In the genomic region with DNA sequence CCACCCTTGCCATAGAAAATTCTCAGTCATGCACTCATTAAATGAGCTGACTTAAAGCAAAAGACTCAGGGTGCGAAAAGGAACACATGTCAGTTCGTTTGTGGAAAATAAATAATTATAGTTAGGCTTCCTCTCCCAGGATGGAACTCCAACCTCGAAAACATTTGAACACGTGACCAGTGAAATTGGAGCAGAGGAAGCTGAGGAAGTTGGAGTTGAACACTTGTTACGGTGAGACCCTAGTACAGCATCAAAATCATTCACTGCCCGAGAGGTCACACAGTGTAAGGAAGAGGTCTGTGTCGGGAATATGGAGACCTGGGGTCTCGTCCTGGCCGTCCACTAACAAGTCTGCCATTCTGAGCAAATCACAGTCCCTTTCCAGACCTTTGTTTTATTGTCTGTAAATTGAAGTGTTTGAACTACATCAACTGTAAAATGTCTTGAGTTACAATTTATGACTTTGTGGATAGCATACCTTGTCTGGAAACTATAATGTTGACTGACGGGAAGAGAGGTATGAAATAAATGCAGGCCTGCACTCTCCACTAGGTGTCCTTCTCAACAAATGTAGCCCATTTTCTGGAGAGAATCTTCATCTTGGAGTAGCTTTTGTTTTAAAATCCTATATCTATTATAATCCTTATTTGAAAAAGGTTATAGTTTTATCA, we compare ENCODE assay signal across 9 cellular contexts. TPM values are rescaled to one million over a fixed set of nuclear protein-coding genes. Genes with fewer than 3 reads are reported as not detected.
DNase-seq lines count a peak whose midpoint lies in the region; ATAC-seq, FAIRE-seq and TF ChIP-seq lines count a peak whose summit lies in the region.
"Had no signal": no experiment of that assay in that cellular context is flagged by ENCODE, and none has a peak within 500 bp of the region (broad histone marks: within the 10 kb centered on the region; RNA-seq: fewer than 3 reads in every experiment).

No MANE protein-coding gene starts in this region.

- H4K20me1 ChIP-seq in GM12878 (ENCODE audit: control insufficient read depth, insufficient read depth) (no peaks in the 10 kb centered on the region), neural cell (ENCODE audit: insufficient read depth) (no peaks in the 10 kb centered on the region)

- H3K36me3 ChIP-seq in GM12878 (ENCODE audit: control insufficient read depth in 2 of 2, insufficient read depth in 2 of 2, low read length in 1 of 2) (peaks cover 13 to 54% of the 10 kb centered on the region in 2 experiments), neural cell (ENCODE audit: insufficient read depth, low read length) (peaks cover 7% of the 10 kb centered on the region)

- no peak for TF ChIP-seq RAD21 in GM12878 (IDR thresholded peaks at IDR 0.05; ENCODE audit: insufficient read depth, low read depth, low read length)
- TF ChIP-seq RAD21 in neural cell (conservative IDR thresholded peaks at IDR 0.05): no peak

- H3K27me3 ChIP-seq in GM12878 (replicated peaks in 1 of 2; ENCODE audit: control insufficient read depth in 2 of 2, insufficient read depth in 2 of 2, low read length in 1 of 2) (no peaks in the 10 kb centered on the region), neural cell (ENCODE audit: insufficient read depth, low read depth, low read length) (no peaks in the 10 kb centered on the region)
- H3K27me3 ChIP-seq: esophagus squamous epithelium had no signal

- TF ChIP-seq EP300 in GM12878 (IDR thresholded peaks at IDR 0.05; ENCODE audit: borderline replicate concordance in 1 of 2, control insufficient read depth in 1 of 2, low read depth in 2 of 2, low read length in 2 of 2) (no peak), neural cell (conservative IDR thresholded peaks at IDR 0.05; ENCODE audit: poor library complexity, severe bottlenecking) (no peak)

- H3K36me3 Mint-ChIP-seq in activated naive CD8-positive, alpha-beta T cell treated with anti-CD3 and anti-CD28 coated beads for 36 hours: peaks cover 23% of the 10 kb centered on the region

- POLR2A ChIA-PET in GM12878 (lab: Charles Lee): no interaction called here

- intact Hi-C loops in GM12878 (cut with micrococcal nuclease; ENCODE audit: unreplicated experiment): no loop called here

- TF ChIP-seq CTCF in GM12878 (IDR thresholded peaks at IDR 0.05 in 2 of 3, conservative IDR thresholded peaks at IDR 0.05 in 1 of 3; ENCODE audit: control insufficient read depth in 2 of 3, extremely low read depth in 1 of 3, insufficient read depth in 1 of 3, low read depth in 3 of 3, low read length in 3 of 3) (peak; percentile 35 to 46 (median 36); a peak in 4 of 6 replicates), neural cell (IDR thresholded peaks at IDR 0.05; ENCODE audit: poor library complexity, severe bottlenecking) (peak; percentile 39)

- no peaks in the 10 kb centered on the region for H3K9me2 ChIP-seq in neural cell (ENCODE audit: insufficient read depth, low read length)

- BruUV-seq in GM12878 (replicated peaks; lab: Mats Ljungman, UMichigan): no TSS peak

- no peak overlapping the region for H3K27ac ChIP-seq in GM12878 (ENCODE audit: control insufficient read depth, insufficient read depth)
- H3K27ac ChIP-seq in neural cell (ENCODE audit: low read length): no peak overlapping the region
- H3K27ac ChIP-seq: esophagus squamous epithelium had no signal

- CTCF ChIA-PET in GM12878 (lab: Yijun Ruan, JAX): interaction anchor here (0.6 to 2.2 kb wide), 8 partner anchors 12 to 814 kb away, joined by 3 to 7 read pairs (median 4); no protein-coding TSS in a partner anchor

- H3K9me3 ChIP-seq in GM12878 (replicated peaks; ENCODE audit: control insufficient read depth, insufficient read depth, low read length): no peaks in the 10 kb centered on the region
- H3K9me3 ChIP-seq in neural cell (ENCODE audit: low read length): no peaks in the 10 kb centered on the region
- H3K9me3 ChIP-seq: esophagus squamous epithelium had no signal

- ATAC-seq in GM12878: peak; percentile 58

- no peaks in the 10 kb centered on the region for H3K4me1 ChIP-seq in GM12878 (ENCODE audit: control insufficient read depth, insufficient read depth, low read length)

- peaks cover 10% of the 10 kb centered on the region for H3K4me1 Mint-ChIP-seq in activated naive CD8-positive, alpha-beta T cell treated with anti-CD3 and anti-CD28 coated beads for 36 hours

- no peak overlapping the region for H3K27ac Mint-ChIP-seq in activated naive CD8-positive, alpha-beta T cell treated with anti-CD3 and anti-CD28 coated beads for 36 hours

- H3K4me3 Mint-ChIP-seq in activated naive CD8-positive, alpha-beta T cell treated with anti-CD3 and anti-CD28 coated beads for 36 hours: no peak overlapping the region

- H3K9me3 Mint-ChIP-seq in activated naive CD8-positive, alpha-beta T cell treated with anti-CD3 and anti-CD28 coated beads for 36 hours: no peaks in the 10 kb centered on the region

- no peaks in the 10 kb centered on the region for H3K27me3 Mint-ChIP-seq in activated naive CD8-positive, alpha-beta T cell treated with anti-CD3 and anti-CD28 coated beads for 36 hours

- no peak overlapping the region for H3K4me3 ChIP-seq in GM12878
- H3K4me3 ChIP-seq in neural cell (ENCODE audit: low read length): no peak overlapping the region
- H3K4me3 ChIP-seq: esophagus squamous epithelium had no signal

- H3K4me2 ChIP-seq in GM12878 (ENCODE audit: control insufficient read depth, insufficient read depth): no peak overlapping the region
- no peak overlapping the region for H3K4me2 ChIP-seq in neural cell (ENCODE audit: low read length)

- WGBS in GM12878 (ENCODE audit: insufficient coverage, insufficient replicate concordance, low lambda C conversion rate, missing lambda C conversion rate): 65% methylated on average over 10 of the region's 10 CpGs

- TF ChIP-seq POLR2A in GM12878 (IDR thresholded peaks at IDR 0.05; ENCODE audit: low read depth, low read length): 0 out of 2 replicates have a peak, but pooled peaks have one; percentile 7

- H3F3A ChIP-seq in neural cell (ENCODE audit: insufficient read depth, low read length, poor library complexity, severe bottlenecking): no peaks in the 10 kb centered on the region

- DNase-seq in ELR (ENCODE audit: low read depth): peak; percentile 50
- peak; percentile 23 for DNase-seq in HuH-7.5 (ENCODE audit: low spot score)
- DNase-seq in GM12878 (ENCODE audit: low read depth, low spot score): no peak
- DNase-seq in activated naive CD8-positive, alpha-beta T cell treated with anti-CD3 and anti-CD28 coated beads for 36 hours: no peak
- DNase-seq in ecto neural progenitor cell (ENCODE audit: low spot score): no peak
- no peak for DNase-seq in SW480 (ENCODE audit: low spot score)
- DNase-seq: activated T-cell treated with anti-CD3 and anti-CD28 coated beads for 4 hours, esophagus squamous epithelium had no signal

- H3K79me2 ChIP-seq in GM12878 (ENCODE audit: control insufficient read depth, insufficient read depth, low read length) (peaks cover 6% of the 10 kb centered on the region), neural cell (replicated peaks; ENCODE audit: insufficient read depth, low read length) (peaks cover 4% of the 10 kb centered on the region)

- H2AFZ ChIP-seq in GM12878 (ENCODE audit: control insufficient read depth, low read depth, low read length) (no peak overlapping the region), neural cell (ENCODE audit: low read depth, low read length) (no peak overlapping the region)

- in situ Hi-C loops in GM12878 (cut with MboI): no loop called here

- RAD21 ChIA-PET in GM12878 (lab: Charles Lee; ENCODE audit: unreplicated experiment): interaction anchor here (1.3 kb wide), 1 partner anchor 240 kb away, joined by 3 read pairs; no protein-coding TSS in a partner anchor

- H3K9ac ChIP-seq in GM12878 (ENCODE audit: control insufficient read depth, insufficient read depth, low read length) (no peak overlapping the region), neural cell (ENCODE audit: low read length) (no peak overlapping the region)

- SMC1A ChIA-PET in GM12878 (lab: Charles Lee; ENCODE audit: uncharacterized antibody, unreplicated experiment): interaction anchor here (1.0 to 1.6 kb wide), 2 partner anchors 320 to 401 kb away, joined by 3 to 4 read pairs; no protein-coding TSS in a partner anchor

- peak; percentile 41 for FAIRE-seq in GM12878 (lab: Jason Lieb, UNC)

TF ChIP-seq in GM12878, 131 proteins besides CTCF, POLR2A, EP300 and RAD21 (continues in another document):
- TF ChIP-seq SMC3 (IDR thresholded peaks at IDR 0.05; ENCODE audit: borderline replicate concordance, low read length): 0 out of 2 replicates have a peak, but pooled peaks have one; percentile 11
- no peak for TF ChIP-seq YY1 (IDR thresholded peaks at IDR 0.05; ENCODE audit: low read depth, low read length)
- TF ChIP-seq POLR2AphosphoS5 (IDR thresholded peaks at IDR 0.05; ENCODE audit: low read length): peak; percentile 48; the same call in 1 of the 2 replicates

TF ChIP-seq in neural cell, 6 proteins besides CTCF, POLR2A, EP300 and RAD21 (continues in another document):
- no peak for TF ChIP-seq TAF1 (IDR thresholded peaks at IDR 0.05; ENCODE audit: low read depth)
- TF ChIP-seq EZH2 (IDR thresholded peaks at IDR 0.05; ENCODE audit: borderline replicate concordance, insufficient read depth, low read length, poor library complexity, severe bottlenecking): no peak
- TF ChIP-seq MXI1 (conservative IDR thresholded peaks at IDR 0.05; ENCODE audit: poor library complexity, severe bottlenecking): no peak
- TF ChIP-seq SMC3 (conservative IDR thresholded peaks at IDR 0.05; ENCODE audit: poor library complexity): no peak

RNA-seq across cellular contexts. Expression of gene PSMD7, which starts 7.7 kb away (rescaled TPM):
- 46.6 and 47.1 TPM in 2 replicates for total RNA-seq in GM12878 (2013; cell fraction: nucleolus; rRNA removed)
- 64.3 and 71.9 TPM in 2 replicates for total RNA-seq in GM12878 (2014; rRNA removed)
- 92.2 and 101 TPM in 2 replicates for total RNA-seq in GM12878 (2014; rRNA removed; fragmentation: Illumina TruSeq; extraction: Trizol)
- 92.2 TPM in 2 replicates for total RNA-seq in GM12878 (2021)
- 57.2 TPM for polyA plus RNA-seq in GM12878 (2011; ENCODE audit: low read depth)
- polyA plus RNA-seq in GM12878 (2011; rRNA removed): 99.4 and 125 TPM in 2 replicates
- 64.2 and 76.6 TPM in 2 replicates for polyA plus RNA-seq in GM12878 (2011; cell fraction: cytosol; rRNA removed)
- 54.2 and 63.0 TPM in 2 replicates for polyA plus RNA-seq in GM12878 (2011; cell fraction: nucleus; rRNA removed)
- 76.9 and 82.3 TPM in 2 replicates for polyA plus RNA-seq in GM12878 (2012)
- 137 and 163 TPM in 2 replicates for polyA plus RNA-seq in GM12878 (2014; fragmentation: Illumina TruSeq; extraction: Trizol)
- 100 to 1,000 TPM in 1 of 2 experiments, 10 to 100 TPM in 1; 66.9 to 102 TPM for polyA plus RNA-seq in GM12878 (2014; fragmentation: Nextera tagmentation; extraction: Ambion mirVana)
- polyA plus RNA-seq in GM12878 (2014; rRNA removed): 100.0 and 107 TPM in 2 replicates
- 100 to 1,000 TPM; 188 to 199 TPM for polyA plus RNA-seq in GM12878 (2016; fragmentation: Nextera tagmentation; extraction: Ambion mirVana)
- polyA minus RNA-seq in GM12878 (2011; rRNA and poly(A)+ RNA removed): 55.3 and 90.9 TPM in 2 replicates
- polyA minus RNA-seq in GM12878 (2011; cell fraction: cytosol; rRNA and poly(A)+ RNA removed): 21.1 and 36.2 TPM in 2 replicates
- polyA minus RNA-seq in GM12878 (2011; cell fraction: nucleus; rRNA and poly(A)+ RNA removed): 24.3 and 35.9 TPM in 2 replicates
- 89.1 and 112 TPM in 2 replicates for polyA plus RNA-seq in neural cell
- polyA minus RNA-seq in neural cell: 59.2 and 73.2 TPM in 2 replicates
- 100 to 1,000 TPM; 135 to 145 TPM for total RNA-seq in activated naive CD8-positive, alpha-beta T cell treated with anti-CD3 and anti-CD28 coated beads for 36 hours

Comparison
In these comparisons a context has a peak if more than half of its experiments do, and no peak if none do; other contexts are left out.
1. DNase-seq: peak in ELR (single experiment) and HuH-7.5 (single experiment); none in GM12878 (single experiment), activated naive CD8-positive, alpha-beta T cell treated with anti-CD3 and anti-CD28 coated beads for 36 hours (single experiment), ecto neural progenitor cell (single experiment) and SW480 (single experiment).